1 cellular context compared by ENCODE assay signal in the genomic region with DNA sequence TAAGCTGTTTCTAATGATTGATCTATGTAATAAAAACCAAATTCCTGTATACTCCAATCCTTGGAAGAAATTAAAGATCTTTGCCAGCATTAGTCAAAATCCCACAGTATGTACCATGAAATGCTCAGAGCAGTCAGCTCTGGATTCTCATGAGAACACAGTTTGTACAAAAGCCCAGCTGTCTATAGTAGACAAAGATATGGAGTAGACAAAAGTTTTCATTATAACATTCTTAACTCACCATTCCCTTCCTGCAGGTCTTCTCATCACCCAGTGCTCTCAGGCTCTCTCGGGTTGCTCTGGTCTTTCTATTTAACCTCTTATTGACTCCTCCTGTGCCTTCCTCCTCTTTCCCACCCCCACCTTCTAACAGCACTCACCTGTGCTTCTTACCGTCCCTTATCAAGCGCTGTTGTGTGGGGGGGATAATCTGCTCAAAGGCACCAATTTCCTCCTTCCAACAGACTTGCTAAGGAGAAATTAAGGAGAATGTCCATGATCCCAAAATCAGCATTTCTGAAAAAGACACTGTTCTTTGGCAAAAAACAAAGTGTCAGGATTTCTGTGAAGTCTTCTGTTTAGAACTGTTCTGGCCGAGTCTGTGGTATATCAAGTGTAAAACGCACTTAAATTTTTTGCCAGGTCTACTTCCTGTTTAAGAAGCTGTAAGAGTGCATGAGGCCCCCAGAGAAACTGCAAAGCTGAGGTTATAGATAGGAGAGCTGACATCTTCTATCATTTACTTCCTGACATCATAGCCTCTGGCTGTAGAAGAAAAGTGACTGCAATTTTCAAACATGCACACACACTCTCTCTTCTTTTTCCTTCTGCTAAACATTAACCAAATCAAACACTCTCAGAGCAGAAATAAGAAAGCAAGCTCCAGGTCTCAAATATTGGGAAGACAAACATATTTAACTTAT.
TF ChIP-seq lines count a peak whose summit lies in the region.

No MANE protein-coding gene starts in this region.

TF ChIP-seq in HepG2, 621 proteins besides CTCF, POLR2A, EP300 and RAD21 (continued from another document):
- TF ChIP-seq, protein P1, sequence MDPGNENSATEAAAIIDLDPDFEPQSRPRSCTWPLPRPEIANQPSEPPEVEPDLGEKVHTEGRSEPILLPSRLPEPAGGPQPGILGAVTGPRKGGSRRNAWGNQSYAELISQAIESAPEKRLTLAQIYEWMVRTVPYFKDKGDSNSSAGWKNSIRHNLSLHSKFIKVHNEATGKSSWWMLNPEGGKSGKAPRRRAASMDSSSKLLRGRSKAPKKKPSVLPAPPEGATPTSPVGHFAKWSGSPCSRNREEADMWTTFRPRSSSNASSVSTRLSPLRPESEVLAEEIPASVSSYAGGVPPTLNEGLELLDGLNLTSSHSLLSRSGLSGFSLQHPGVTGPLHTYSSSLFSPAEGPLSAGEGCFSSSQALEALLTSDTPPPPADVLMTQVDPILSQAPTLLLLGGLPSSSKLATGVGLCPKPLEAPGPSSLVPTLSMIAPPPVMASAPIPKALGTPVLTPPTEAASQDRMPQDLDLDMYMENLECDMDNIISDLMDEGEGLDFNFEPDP (CRISPR knock-in tag; conservative IDR thresholded peaks at IDR 0.05), result 0 out of 2 replicates have a peak, but pooled peaks have one; percentile 76
- TF ChIP-seq MATR3 (CRISPR knock-in tag; IDR thresholded peaks at IDR 0.05) (no peak), ZSCAN30 (CRISPR knock-in tag; IDR thresholded peaks at IDR 0.05) (no peak), KMT2B (CRISPR knock-in tag; IDR thresholded peaks at IDR 0.05) (no peak), HNRNPUL1 (IDR thresholded peaks at IDR 0.05; ENCODE audit: low read depth, low read length) (peak; percentile 85), RELA (CRISPR knock-in tag; IDR thresholded peaks at IDR 0.05) (no peak), ZFP1 (CRISPR knock-in tag; IDR thresholded peaks at IDR 0.05) (no peak), ELF3 (CRISPR knock-in tag; IDR thresholded peaks at IDR 0.05) (peak; percentile 13; the same call in 1 of the 2 replicates), TP53 (CRISPR knock-in tag; conservative IDR thresholded peaks at IDR 0.05) (no peak), ZNF326 (CRISPR knock-in tag; IDR thresholded peaks at IDR 0.05; ENCODE audit: borderline replicate concordance) (no peak), ZBTB21 (CRISPR knock-in tag; IDR thresholded peaks at IDR 0.05) (peak; percentile 48; the same call in 1 of the 2 replicates), ZNF350 (CRISPR knock-in tag; IDR thresholded peaks at IDR 0.05; ENCODE audit: borderline replicate concordance, low read depth) (no peak), ZNF367 (CRISPR knock-in tag; IDR thresholded peaks at IDR 0.05; ENCODE audit: borderline replicate concordance) (no peak), ZFP90 (CRISPR knock-in tag; IDR thresholded peaks at IDR 0.05; ENCODE audit: borderline replicate concordance) (no peak), KAT7 (CRISPR knock-in tag; IDR thresholded peaks at IDR 0.05; ENCODE audit: borderline replicate concordance) (no peak), SETDB1 (CRISPR knock-in tag; IDR thresholded peaks at IDR 0.05; ENCODE audit: borderline replicate concordance) (no peak), BCL3 (CRISPR knock-in tag; IDR thresholded peaks at IDR 0.05) (no peak), GLMP (CRISPR knock-in tag; IDR thresholded peaks at IDR 0.05; ENCODE audit: borderline replicate concordance) (no peak), THAP11 (CRISPR knock-in tag; IDR thresholded peaks at IDR 0.05) (no peak), ZNF383 (CRISPR knock-in tag; IDR thresholded peaks at IDR 0.05; ENCODE audit: borderline replicate concordance) (no peak), PAXIP1 (CRISPR knock-in tag; conservative IDR thresholded peaks at IDR 0.05) (peak; percentile 48)
- TF ChIP-seq, protein P2, sequence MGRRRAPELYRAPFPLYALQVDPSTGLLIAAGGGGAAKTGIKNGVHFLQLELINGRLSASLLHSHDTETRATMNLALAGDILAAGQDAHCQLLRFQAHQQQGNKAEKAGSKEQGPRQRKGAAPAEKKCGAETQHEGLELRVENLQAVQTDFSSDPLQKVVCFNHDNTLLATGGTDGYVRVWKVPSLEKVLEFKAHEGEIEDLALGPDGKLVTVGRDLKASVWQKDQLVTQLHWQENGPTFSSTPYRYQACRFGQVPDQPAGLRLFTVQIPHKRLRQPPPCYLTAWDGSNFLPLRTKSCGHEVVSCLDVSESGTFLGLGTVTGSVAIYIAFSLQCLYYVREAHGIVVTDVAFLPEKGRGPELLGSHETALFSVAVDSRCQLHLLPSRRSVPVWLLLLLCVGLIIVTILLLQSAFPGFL (CRISPR knock-in tag; IDR thresholded peaks at IDR 0.05), result no peak
- TF ChIP-seq, protein P3, sequence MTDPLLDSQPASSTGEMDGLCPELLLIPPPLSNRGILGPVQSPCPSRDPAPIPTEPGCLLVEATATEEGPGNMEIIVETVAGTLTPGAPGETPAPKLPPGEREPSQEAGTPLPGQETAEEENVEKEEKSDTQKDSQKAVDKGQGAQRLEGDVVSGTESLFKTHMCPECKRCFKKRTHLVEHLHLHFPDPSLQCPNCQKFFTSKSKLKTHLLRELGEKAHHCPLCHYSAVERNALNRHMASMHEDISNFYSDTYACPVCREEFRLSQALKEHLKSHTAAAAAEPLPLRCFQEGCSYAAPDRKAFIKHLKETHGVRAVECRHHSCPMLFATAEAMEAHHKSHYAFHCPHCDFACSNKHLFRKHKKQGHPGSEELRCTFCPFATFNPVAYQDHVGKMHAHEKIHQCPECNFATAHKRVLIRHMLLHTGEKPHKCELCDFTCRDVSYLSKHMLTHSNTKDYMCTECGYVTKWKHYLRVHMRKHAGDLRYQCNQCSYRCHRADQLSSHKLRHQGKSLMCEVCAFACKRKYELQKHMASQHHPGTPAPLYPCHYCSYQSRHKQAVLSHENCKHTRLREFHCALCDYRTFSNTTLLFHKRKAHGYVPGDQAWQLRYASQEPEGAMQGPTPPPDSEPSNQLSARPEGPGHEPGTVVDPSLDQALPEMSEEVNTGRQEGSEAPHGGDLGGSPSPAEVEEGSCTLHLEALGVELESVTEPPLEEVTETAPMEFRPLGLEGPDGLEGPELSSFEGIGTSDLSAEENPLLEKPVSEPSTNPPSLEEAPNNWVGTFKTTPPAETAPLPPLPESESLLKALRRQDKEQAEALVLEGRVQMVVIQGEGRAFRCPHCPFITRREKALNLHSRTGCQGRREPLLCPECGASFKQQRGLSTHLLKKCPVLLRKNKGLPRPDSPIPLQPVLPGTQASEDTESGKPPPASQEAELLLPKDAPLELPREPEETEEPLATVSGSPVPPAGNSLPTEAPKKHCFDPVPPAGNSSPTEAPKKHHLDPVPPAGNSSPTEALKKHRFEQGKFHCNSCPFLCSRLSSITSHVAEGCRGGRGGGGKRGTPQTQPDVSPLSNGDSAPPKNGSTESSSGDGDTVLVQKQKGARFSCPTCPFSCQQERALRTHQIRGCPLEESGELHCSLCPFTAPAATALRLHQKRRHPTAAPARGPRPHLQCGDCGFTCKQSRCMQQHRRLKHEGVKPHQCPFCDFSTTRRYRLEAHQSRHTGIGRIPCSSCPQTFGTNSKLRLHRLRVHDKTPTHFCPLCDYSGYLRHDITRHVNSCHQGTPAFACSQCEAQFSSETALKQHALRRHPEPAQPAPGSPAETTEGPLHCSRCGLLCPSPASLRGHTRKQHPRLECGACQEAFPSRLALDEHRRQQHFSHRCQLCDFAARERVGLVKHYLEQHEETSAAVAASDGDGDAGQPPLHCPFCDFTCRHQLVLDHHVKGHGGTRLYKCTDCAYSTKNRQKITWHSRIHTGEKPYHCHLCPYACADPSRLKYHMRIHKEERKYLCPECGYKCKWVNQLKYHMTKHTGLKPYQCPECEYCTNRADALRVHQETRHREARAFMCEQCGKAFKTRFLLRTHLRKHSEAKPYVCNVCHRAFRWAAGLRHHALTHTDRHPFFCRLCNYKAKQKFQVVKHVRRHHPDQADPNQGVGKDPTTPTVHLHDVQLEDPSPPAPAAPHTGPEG (CRISPR knock-in tag; IDR thresholded peaks at IDR 0.05), result no peak
- TF ChIP-seq, protein P4, sequence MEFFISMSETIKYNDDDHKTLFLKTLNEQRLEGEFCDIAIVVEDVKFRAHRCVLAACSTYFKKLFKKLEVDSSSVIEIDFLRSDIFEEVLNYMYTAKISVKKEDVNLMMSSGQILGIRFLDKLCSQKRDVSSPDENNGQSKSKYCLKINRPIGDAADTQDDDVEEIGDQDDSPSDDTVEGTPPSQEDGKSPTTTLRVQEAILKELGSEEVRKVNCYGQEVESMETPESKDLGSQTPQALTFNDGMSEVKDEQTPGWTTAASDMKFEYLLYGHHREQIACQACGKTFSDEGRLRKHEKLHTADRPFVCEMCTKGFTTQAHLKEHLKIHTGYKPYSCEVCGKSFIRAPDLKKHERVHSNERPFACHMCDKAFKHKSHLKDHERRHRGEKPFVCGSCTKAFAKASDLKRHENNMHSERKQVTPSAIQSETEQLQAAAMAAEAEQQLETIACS (CRISPR knock-in tag; IDR thresholded peaks at IDR 0.05), result no peak
- TF ChIP-seq, protein P5, sequence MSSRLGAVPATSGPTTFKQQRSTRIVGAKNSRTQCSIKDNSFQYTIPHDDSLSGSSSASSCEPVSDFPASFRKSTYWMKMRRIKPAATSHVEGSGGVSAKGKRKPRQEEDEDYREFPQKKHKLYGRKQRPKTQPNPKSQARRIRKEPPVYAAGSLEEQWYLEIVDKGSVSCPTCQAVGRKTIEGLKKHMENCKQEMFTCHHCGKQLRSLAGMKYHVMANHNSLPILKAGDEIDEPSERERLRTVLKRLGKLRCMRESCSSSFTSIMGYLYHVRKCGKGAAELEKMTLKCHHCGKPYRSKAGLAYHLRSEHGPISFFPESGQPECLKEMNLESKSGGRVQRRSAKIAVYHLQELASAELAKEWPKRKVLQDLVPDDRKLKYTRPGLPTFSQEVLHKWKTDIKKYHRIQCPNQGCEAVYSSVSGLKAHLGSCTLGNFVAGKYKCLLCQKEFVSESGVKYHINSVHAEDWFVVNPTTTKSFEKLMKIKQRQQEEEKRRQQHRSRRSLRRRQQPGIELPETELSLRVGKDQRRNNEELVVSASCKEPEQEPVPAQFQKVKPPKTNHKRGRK (CRISPR knock-in tag; IDR thresholded peaks at IDR 0.05), result no peak
TF ChIP-seq in HepG2: peak in this region for 10.
